In genomic region chr4:87659247-87659931, GRCh38 we compare ENCODE assay signal across 17 cellular contexts. TPM values are rescaled to one million over a fixed set of nuclear protein-coding genes. Genes with fewer than 3 reads are reported as not detected.
DNase-seq lines count a peak whose midpoint lies in the region; ATAC-seq, FAIRE-seq and TF ChIP-seq lines count a peak whose summit lies in the region.
"Had no signal": no experiment of that assay in that cellular context is flagged by ENCODE, and none has a peak within 500 bp of the region (broad histone marks: within the 10 kb centered on the region; RNA-seq: fewer than 3 reads in every experiment).

No MANE protein-coding gene starts in this region.

- intact Hi-C loops in sciatic nerve (cut with DNase I): no loop called here

- peak; percentile 48 for ATAC-seq in omental fat pad (ENCODE audit: low FRiP score)
- no peak for ATAC-seq in sciatic nerve
- ATAC-seq in GM19463 (IDR thresholded peaks at IDR 0.05; ENCODE audit: unreplicated experiment): no peak
- no peak for ATAC-seq in GM18909 (IDR thresholded peaks at IDR 0.05; ENCODE audit: poor library complexity, unreplicated experiment)

- TF ChIP-seq CTCF in epithelial cell of proximal tubule (conservative IDR thresholded peaks at IDR 0.05; ENCODE audit: low read depth, low read length) (no peak), omental fat pad (IDR thresholded peaks at IDR 0.05) (no peak)

- DNase-seq in DMS53 (lab: John Stamatoyannopoulos, UW) (peak; percentile 7), RCC 7860 (ENCODE audit: low spot score) (peak; percentile 24), epithelial cell of proximal tubule (ENCODE audit: low read depth) (peak; percentile 53), omental fat pad (ENCODE audit: low spot score) (no peak), sciatic nerve (ENCODE audit: low spot score) (no peak)
- no peak for DNase-seq in effector CD4-positive, alpha-beta T cell
- DNase-seq: activated CD4-positive, alpha-beta T cell treated with anti-CD3 and anti-CD28 coated beads, Interleukin-2, amount 10 ng/mL, durations not matched to agents 24 days and 14 days; activated T-cell treated with anti-CD3 and anti-CD28 coated beads, Interleukin-2, amount 50 U/mL, for 24 hours; lower lobe of right lung; NCI-H2107; NCI-H69; stimulated activated CD8-positive, alpha-beta memory T cell treated with anti-CD3 and anti-CD28 coated beads, Interleukin-4, amount 100 ng/mL, for 48 hours; transverse colon had no signal

- no peak overlapping the region for H3K4me3 ChIP-seq in epithelial cell of proximal tubule (ENCODE audit: low read depth, low read length)
- H3K4me3 ChIP-seq: lower lobe of right lung, right atrium auricular region, transverse colon had no signal

- FAIRE-seq in RCC 7860 (lab: Jason Lieb, UNC): peak; percentile 54
- FAIRE-seq: colon had no signal

RNA-seq across cellular contexts. Expression of gene DMP1, which starts 9.3 kb away (rescaled TPM):
- not detected in 2 replicates for total RNA-seq in epithelial cell of proximal tubule
- total RNA-seq in omental fat pad: not detected
- not detected for total RNA-seq in sciatic nerve
- total RNA-seq: activated CD4-positive, alpha-beta T cell treated with anti-CD3 and anti-CD28 coated beads, Interleukin-2, amount 10 ng/mL, durations not matched to agents 24 days and 14 days; lower lobe of right lung; right atrium auricular region; transverse colon had no signal

RNA-seq across cellular contexts. Expression of gene DSPP, which starts 51.1 kb away (rescaled TPM):
- not detected in 2 replicates for total RNA-seq in epithelial cell of proximal tubule
- not detected for total RNA-seq in omental fat pad
- not detected for total RNA-seq in sciatic nerve
- total RNA-seq: activated CD4-positive, alpha-beta T cell treated with anti-CD3 and anti-CD28 coated beads, Interleukin-2, amount 10 ng/mL, durations not matched to agents 24 days and 14 days; lower lobe of right lung; right atrium auricular region; transverse colon had no signal

Comparison
In these comparisons a context has a peak if more than half of its experiments do, and no peak if none do; other contexts are left out.
1. DNase-seq: peak in DMS53 (single experiment), RCC 7860 (single experiment) and epithelial cell of proximal tubule (single experiment); none in omental fat pad (single experiment), effector CD4-positive, alpha-beta T cell (single experiment) and sciatic nerve (single experiment).